Comparison of ENCODE assay signal across 1 cellular context in genomic region chr7:139035588-139036353, GRCh38.
A peak's percentile ranks its signal among the peaks of the same experiment; 100 is the strongest.
TF ChIP-seq lines count a peak whose summit lies in the region.

TSS of gene ZC3HAV1L (minus strand) at chr7:139036042. CDS start at chr7:139036017, 25 bp downstream.

TF ChIP-seq in HepG2, 621 proteins besides CTCF, POLR2A, EP300 and RAD21 (continued from another document and continues in another):
- TF ChIP-seq AHDC1 (CRISPR knock-in tag; IDR thresholded peaks at IDR 0.05; ENCODE audit: borderline replicate concordance): no peak
- no peak for TF ChIP-seq SOX13 (IDR thresholded peaks at IDR 0.05)
- TF ChIP-seq SOX13 (CRISPR knock-in tag; conservative IDR thresholded peaks at IDR 0.05 in 1 of 2, IDR thresholded peaks at IDR 0.05 in 1 of 2): no peak; a peak in 1 of 4 replicates
- no peak for TF ChIP-seq SP140L (CRISPR knock-in tag; IDR thresholded peaks at IDR 0.05; ENCODE audit: borderline replicate concordance)
- TF ChIP-seq SAP130 (CRISPR knock-in tag; IDR thresholded peaks at IDR 0.05; ENCODE audit: low read depth): peak; percentile 56; the same call in 1 of the 2 replicates
- 0 out of 2 replicates have a peak, but pooled peaks have one; percentile 51 for TF ChIP-seq ZNF761 (CRISPR knock-in tag; conservative IDR thresholded peaks at IDR 0.05)
- peak; percentile 48; the same call in 1 of the 2 replicates for TF ChIP-seq GATAD1 (CRISPR knock-in tag; IDR thresholded peaks at IDR 0.05)
- TF ChIP-seq JARID2 (CRISPR knock-in tag; IDR thresholded peaks at IDR 0.05; ENCODE audit: insufficient replicate concordance): no peak
- TF ChIP-seq, protein P1, sequence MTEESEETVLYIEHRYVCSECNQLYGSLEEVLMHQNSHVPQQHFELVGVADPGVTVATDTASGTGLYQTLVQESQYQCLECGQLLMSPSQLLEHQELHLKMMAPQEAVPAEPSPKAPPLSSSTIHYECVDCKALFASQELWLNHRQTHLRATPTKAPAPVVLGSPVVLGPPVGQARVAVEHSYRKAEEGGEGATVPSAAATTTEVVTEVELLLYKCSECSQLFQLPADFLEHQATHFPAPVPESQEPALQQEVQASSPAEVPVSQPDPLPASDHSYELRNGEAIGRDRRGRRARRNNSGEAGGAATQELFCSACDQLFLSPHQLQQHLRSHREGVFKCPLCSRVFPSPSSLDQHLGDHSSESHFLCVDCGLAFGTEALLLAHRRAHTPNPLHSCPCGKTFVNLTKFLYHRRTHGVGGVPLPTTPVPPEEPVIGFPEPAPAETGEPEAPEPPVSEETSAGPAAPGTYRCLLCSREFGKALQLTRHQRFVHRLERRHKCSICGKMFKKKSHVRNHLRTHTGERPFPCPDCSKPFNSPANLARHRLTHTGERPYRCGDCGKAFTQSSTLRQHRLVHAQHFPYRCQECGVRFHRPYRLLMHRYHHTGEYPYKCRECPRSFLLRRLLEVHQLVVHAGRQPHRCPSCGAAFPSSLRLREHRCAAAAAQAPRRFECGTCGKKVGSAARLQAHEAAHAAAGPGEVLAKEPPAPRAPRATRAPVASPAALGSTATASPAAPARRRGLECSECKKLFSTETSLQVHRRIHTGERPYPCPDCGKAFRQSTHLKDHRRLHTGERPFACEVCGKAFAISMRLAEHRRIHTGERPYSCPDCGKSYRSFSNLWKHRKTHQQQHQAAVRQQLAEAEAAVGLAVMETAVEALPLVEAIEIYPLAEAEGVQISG (CRISPR knock-in tag; IDR thresholded peaks at IDR 0.05): peak; percentile 78
- TF ChIP-seq CBFB (CRISPR knock-in tag; IDR thresholded peaks at IDR 0.05): peak; percentile 47; the same call in 1 of the 2 replicates
- TF ChIP-seq ZMYM3 (CRISPR knock-in tag; IDR thresholded peaks at IDR 0.05): no peak
- no peak for TF ChIP-seq EHMT2 (IDR thresholded peaks at IDR 0.05; ENCODE audit: borderline replicate concordance, low read depth, low read length)
- TF ChIP-seq ZNF616 (CRISPR knock-in tag; IDR thresholded peaks at IDR 0.05; ENCODE audit: low read depth): 0 out of 2 replicates have a peak, but pooled peaks have one; percentile 61
- TF ChIP-seq ZNF569 (CRISPR knock-in tag; IDR thresholded peaks at IDR 0.05; ENCODE audit: borderline replicate concordance): no peak
- no peak for TF ChIP-seq ZNF557 (CRISPR knock-in tag; IDR thresholded peaks at IDR 0.05)
- no peak for TF ChIP-seq RFX1 (IDR thresholded peaks at IDR 0.05)
- no peak for TF ChIP-seq EEA1 (CRISPR knock-in tag; IDR thresholded peaks at IDR 0.05; ENCODE audit: borderline replicate concordance)
- no peak for TF ChIP-seq ARNT (IDR thresholded peaks at IDR 0.05)
- TF ChIP-seq, protein P2, sequence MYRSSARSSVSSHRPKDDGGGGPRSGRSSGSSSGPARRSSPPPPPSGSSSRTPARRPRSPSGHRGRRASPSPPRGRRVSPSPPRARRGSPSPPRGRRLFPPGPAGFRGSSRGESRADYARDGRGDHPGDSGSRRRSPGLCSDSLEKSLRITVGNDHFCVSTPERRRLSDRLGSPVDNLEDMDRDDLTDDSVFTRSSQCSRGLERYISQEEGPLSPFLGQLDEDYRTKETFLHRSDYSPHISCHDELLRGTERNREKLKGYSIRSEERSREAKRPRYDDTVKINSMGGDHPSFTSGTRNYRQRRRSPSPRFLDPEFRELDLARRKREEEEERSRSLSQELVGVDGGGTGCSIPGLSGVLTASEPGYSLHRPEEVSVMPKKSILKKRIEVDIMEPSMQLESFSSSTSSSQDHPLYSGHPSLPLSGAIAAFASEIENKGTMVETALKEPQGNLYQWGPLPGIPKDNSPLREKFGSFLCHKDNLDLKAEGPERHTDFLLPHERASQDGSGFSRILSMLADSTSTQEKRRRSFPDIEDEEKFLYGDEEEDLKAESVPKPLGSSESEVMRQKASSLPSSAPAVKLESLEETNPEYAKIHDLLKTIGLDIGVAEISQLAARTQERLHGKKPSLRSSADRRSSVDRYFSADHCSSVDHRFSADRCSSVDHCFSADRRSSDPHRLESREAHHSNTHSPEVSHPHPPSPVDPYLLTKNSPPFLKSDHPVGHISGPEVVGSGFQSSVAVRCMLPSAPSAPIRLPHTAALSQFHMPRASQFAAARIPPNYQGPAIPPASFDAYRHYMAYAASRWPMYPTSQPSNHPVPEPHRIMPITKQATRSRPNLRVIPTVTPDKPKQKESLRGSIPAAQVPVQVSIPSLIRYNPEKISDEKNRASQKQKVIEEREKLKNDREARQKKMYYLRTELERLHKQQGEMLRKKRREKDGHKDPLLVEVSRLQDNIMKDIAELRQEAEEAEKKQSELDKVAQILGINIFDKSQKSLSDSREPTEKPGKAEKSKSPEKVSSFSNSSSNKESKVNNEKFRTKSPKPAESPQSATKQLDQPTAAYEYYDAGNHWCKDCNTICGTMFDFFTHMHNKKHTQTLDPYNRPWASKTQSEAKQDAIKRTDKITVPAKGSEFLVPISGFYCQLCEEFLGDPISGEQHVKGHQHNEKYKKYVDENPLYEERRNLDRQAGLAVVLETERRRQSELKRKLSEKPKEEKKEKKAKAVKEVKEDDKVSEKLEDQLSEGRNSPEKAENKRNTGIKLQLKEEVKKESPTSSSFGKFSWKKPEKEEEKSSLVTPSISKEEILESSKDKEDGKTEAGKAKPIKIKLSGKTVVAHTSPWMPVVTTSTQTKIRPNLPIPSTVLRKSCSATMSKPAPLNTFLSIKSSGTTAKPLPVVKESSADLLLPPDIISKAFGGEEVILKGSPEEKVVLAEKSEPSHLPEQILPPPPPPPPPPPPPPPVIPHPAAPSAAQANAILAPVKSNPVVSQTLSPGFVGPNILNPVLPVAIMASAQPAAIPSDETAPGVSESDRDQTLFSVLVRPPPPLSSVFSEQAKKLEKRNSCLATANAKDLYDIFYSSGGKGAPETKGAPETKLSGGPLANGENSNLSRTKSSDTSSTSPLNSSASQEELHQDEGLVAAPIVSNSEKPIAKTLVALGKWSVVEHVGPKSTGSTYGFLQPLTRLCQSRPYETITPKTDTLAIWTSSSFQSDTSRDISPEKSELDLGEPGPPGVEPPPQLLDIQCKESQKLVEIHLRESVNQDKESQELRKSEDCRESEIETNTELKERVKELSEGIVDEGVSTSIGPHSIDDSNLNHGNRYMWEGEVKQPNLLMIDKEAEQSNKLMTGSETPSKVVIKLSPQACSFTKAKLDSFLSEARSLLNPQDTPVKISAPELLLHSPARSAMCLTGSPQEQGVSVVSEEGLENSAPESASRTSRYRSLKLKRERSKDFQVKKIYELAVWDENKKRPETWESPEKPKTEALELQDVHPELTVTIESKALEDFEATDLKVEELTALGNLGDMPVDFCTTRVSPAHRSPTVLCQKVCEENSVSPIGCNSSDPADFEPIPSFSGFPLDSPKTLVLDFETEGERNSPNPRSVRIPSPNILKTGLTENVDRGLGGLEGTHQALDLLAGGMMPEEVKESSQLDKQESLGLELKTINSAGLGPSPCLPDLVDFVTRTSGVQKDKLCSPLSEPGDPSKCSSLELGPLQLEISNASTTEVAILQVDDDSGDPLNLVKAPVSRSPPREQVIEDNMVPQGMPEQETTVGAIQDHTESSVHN (CRISPR knock-in tag; IDR thresholded peaks at IDR 0.05): no peak
- no peak for TF ChIP-seq BHLHE40 (IDR thresholded peaks at IDR 0.05; ENCODE audit: low read length)
- no peak for TF ChIP-seq SUZ12 (IDR thresholded peaks at IDR 0.05; ENCODE audit: low read depth, low read length)
- TF ChIP-seq, protein P3, sequence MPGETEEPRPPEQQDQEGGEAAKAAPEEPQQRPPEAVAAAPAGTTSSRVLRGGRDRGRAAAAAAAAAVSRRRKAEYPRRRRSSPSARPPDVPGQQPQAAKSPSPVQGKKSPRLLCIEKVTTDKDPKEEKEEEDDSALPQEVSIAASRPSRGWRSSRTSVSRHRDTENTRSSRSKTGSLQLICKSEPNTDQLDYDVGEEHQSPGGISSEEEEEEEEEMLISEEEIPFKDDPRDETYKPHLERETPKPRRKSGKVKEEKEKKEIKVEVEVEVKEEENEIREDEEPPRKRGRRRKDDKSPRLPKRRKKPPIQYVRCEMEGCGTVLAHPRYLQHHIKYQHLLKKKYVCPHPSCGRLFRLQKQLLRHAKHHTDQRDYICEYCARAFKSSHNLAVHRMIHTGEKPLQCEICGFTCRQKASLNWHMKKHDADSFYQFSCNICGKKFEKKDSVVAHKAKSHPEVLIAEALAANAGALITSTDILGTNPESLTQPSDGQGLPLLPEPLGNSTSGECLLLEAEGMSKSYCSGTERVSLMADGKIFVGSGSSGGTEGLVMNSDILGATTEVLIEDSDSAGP (CRISPR knock-in tag; IDR thresholded peaks at IDR 0.05; ENCODE audit: borderline replicate concordance): peak; percentile 73
- TF ChIP-seq, protein P4, sequence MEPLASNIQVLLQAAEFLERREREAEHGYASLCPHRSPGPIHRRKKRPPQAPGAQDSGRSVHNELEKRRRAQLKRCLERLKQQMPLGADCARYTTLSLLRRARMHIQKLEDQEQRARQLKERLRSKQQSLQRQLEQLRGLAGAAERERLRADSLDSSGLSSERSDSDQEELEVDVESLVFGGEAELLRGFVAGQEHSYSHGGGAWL (CRISPR knock-in tag; IDR thresholded peaks at IDR 0.05): no peak; the same call in 1 of the 2 replicates
- TF ChIP-seq HNRNPK (IDR thresholded peaks at IDR 0.05; ENCODE audit: low read depth, low read length, poor library complexity, severe bottlenecking): no peak
- peak; percentile 57 for TF ChIP-seq AGO2 (optimal IDR thresholded peaks at IDR 0.05; ENCODE audit: low read depth, low read length)
- TF ChIP-seq ZNF256 (CRISPR knock-in tag; conservative IDR thresholded peaks at IDR 0.05): no peak
- TF ChIP-seq RBFOX2 (IDR thresholded peaks at IDR 0.05; ENCODE audit: low read depth, low read length): peak; percentile 90
- TF ChIP-seq RELA (CRISPR knock-in tag; IDR thresholded peaks at IDR 0.05): no peak
- TF ChIP-seq ZNF850 (CRISPR knock-in tag; conservative IDR thresholded peaks at IDR 0.05): no peak
- no peak for TF ChIP-seq RCOR2 (CRISPR knock-in tag; IDR thresholded peaks at IDR 0.05)
- TF ChIP-seq ZZZ3 (CRISPR knock-in tag; IDR thresholded peaks at IDR 0.05; ENCODE audit: borderline replicate concordance): no peak
- TF ChIP-seq SATB2 (CRISPR knock-in tag; IDR thresholded peaks at IDR 0.05): no peak
- TF ChIP-seq TARDBP (CRISPR knock-in tag; IDR thresholded peaks at IDR 0.05): peak; percentile 40; the same call in 1 of the 2 replicates
- no peak for TF ChIP-seq MBNL3 (CRISPR knock-in tag; conservative IDR thresholded peaks at IDR 0.05)
- TF ChIP-seq ZSCAN29 (CRISPR knock-in tag; conservative IDR thresholded peaks at IDR 0.05): no peak
- TF ChIP-seq NR3C1 (CRISPR knock-in tag; IDR thresholded peaks at IDR 0.05): no peak
- TF ChIP-seq ZNF709 (CRISPR knock-in tag; IDR thresholded peaks at IDR 0.05): 0 out of 2 replicates have a peak, but pooled peaks have one; percentile 61
- peak; percentile 88; the same call in 1 of the 2 replicates for TF ChIP-seq SMAD1 (CRISPR knock-in tag; IDR thresholded peaks at IDR 0.05; ENCODE audit: borderline replicate concordance, low read depth)
- TF ChIP-seq TP53 (CRISPR knock-in tag; conservative IDR thresholded peaks at IDR 0.05): no peak
- TF ChIP-seq FOXA1 (IDR thresholded peaks at IDR 0.05): no peak
- TF ChIP-seq FOXA1 (CRISPR knock-in tag; IDR thresholded peaks at IDR 0.05): 0 out of 2 replicates have a peak, but pooled peaks have one; percentile 6
- no peak for TF ChIP-seq TBP (CRISPR knock-in tag; IDR thresholded peaks at IDR 0.05)
- TF ChIP-seq ATAD3A (CRISPR knock-in tag; IDR thresholded peaks at IDR 0.05): no peak
- TF ChIP-seq, protein P5, sequence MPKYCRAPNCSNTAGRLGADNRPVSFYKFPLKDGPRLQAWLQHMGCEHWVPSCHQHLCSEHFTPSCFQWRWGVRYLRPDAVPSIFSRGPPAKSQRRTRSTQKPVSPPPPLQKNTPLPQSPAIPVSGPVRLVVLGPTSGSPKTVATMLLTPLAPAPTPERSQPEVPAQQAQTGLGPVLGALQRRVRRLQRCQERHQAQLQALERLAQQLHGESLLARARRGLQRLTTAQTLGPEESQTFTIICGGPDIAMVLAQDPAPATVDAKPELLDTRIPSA (CRISPR knock-in tag; IDR thresholded peaks at IDR 0.05; ENCODE audit: borderline replicate concordance): no peak
- TF ChIP-seq RXRA (CRISPR knock-in tag; IDR thresholded peaks at IDR 0.05): no peak
- TF ChIP-seq ZBTB3 (CRISPR knock-in tag; IDR thresholded peaks at IDR 0.05; ENCODE audit: borderline replicate concordance, low read depth): no peak
- TF ChIP-seq, protein P6, sequence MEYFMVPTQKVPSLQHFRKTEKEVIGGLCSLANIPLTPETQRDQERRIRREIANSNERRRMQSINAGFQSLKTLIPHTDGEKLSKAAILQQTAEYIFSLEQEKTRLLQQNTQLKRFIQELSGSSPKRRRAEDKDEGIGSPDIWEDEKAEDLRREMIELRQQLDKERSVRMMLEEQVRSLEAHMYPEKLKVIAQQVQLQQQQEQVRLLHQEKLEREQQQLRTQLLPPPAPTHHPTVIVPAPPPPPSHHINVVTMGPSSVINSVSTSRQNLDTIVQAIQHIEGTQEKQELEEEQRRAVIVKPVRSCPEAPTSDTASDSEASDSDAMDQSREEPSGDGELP (IDR thresholded peaks at IDR 0.05; ENCODE audit: borderline replicate concordance, low read depth): no peak
